2 cellular contexts compared by ENCODE assay signal in the genomic region with DNA sequence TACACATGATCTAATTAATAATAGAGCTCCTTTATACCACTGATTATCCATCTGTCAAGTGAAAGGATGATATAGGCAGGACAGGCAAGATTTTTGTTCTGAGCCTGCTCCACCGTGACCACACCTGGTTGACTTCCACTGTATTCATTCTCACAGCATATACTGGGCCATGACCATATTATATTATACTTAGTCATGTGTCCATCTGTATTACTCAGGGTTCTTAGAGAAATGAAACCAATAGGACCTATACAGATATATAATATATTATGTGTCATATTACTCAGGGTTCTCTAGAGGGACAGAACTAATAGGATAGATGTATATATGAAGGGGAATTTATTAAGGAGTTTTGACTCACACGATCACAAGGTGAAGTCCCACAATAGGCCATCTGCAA.
TF ChIP-seq lines count a peak whose summit lies in the region.

No MANE protein-coding gene starts in this region.

TF ChIP-seq in SK-N-SH, 30 proteins besides CTCF, POLR2A, EP300 and RAD21 (continued from another document):
- TF ChIP-seq, protein P1, sequence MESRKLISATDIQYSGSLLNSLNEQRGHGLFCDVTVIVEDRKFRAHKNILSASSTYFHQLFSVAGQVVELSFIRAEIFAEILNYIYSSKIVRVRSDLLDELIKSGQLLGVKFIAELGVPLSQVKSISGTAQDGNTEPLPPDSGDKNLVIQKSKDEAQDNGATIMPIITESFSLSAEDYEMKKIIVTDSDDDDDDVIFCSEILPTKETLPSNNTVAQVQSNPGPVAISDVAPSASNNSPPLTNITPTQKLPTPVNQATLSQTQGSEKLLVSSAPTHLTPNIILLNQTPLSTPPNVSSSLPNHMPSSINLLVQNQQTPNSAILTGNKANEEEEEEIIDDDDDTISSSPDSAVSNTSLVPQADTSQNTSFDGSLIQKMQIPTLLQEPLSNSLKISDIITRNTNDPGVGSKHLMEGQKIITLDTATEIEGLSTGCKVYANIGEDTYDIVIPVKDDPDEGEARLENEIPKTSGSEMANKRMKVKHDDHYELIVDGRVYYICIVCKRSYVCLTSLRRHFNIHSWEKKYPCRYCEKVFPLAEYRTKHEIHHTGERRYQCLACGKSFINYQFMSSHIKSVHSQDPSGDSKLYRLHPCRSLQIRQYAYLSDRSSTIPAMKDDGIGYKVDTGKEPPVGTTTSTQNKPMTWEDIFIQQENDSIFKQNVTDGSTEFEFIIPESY (IDR thresholded peaks at IDR 0.05; ENCODE audit: borderline replicate concordance, low read depth), result no peak
- no peak for TF ChIP-seq RXRA (IDR thresholded peaks at IDR 0.05; ENCODE audit: borderline replicate concordance, low read depth)
- TF ChIP-seq POLR2AphosphoS5 (IDR thresholded peaks at IDR 0.05; ENCODE audit: low read depth, low read length), result no peak
- TF ChIP-seq FOXM1 (IDR thresholded peaks at IDR 0.05; ENCODE audit: low read depth), result no peak
- no peak for TF ChIP-seq SMC3 (IDR thresholded peaks at IDR 0.05; ENCODE audit: low read depth, low read length)
- TF ChIP-seq EZH2phosphoT487 (IDR thresholded peaks at IDR 0.05; ENCODE audit: borderline replicate concordance, low read depth), result no peak
- no peak for TF ChIP-seq SIN3A (IDR thresholded peaks at IDR 0.05; ENCODE audit: borderline replicate concordance, low read depth, low read length)
- TF ChIP-seq MXI1 (IDR thresholded peaks at IDR 0.05; ENCODE audit: low read depth, low read length), result no peak
- TF ChIP-seq TEAD4 (IDR thresholded peaks at IDR 0.05; ENCODE audit: borderline replicate concordance, insufficient read depth), result no peak
- TF ChIP-seq MEF2A (IDR thresholded peaks at IDR 0.05; ENCODE audit: borderline replicate concordance, low read depth), result no peak
- TF ChIP-seq, protein P2, sequence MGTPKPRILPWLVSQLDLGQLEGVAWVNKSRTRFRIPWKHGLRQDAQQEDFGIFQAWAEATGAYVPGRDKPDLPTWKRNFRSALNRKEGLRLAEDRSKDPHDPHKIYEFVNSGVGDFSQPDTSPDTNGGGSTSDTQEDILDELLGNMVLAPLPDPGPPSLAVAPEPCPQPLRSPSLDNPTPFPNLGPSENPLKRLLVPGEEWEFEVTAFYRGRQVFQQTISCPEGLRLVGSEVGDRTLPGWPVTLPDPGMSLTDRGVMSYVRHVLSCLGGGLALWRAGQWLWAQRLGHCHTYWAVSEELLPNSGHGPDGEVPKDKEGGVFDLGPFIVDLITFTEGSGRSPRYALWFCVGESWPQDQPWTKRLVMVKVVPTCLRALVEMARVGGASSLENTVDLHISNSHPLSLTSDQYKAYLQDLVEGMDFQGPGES (IDR thresholded peaks at IDR 0.05; ENCODE audit: low read depth, low read length), result no peak
- no peak for TF ChIP-seq TAF1 (IDR thresholded peaks at IDR 0.05; ENCODE audit: borderline replicate concordance, low read depth, low read length)
- no peak for TF ChIP-seq TCF12 (IDR thresholded peaks at IDR 0.05)

TF ChIP-seq in SK-N-SH treated with all-trans-retinoic acid at 6 μM for 48 hours, 23 proteins besides CTCF, POLR2A, EP300 and RAD21 (continued from another document):
- TF ChIP-seq, protein P3, sequence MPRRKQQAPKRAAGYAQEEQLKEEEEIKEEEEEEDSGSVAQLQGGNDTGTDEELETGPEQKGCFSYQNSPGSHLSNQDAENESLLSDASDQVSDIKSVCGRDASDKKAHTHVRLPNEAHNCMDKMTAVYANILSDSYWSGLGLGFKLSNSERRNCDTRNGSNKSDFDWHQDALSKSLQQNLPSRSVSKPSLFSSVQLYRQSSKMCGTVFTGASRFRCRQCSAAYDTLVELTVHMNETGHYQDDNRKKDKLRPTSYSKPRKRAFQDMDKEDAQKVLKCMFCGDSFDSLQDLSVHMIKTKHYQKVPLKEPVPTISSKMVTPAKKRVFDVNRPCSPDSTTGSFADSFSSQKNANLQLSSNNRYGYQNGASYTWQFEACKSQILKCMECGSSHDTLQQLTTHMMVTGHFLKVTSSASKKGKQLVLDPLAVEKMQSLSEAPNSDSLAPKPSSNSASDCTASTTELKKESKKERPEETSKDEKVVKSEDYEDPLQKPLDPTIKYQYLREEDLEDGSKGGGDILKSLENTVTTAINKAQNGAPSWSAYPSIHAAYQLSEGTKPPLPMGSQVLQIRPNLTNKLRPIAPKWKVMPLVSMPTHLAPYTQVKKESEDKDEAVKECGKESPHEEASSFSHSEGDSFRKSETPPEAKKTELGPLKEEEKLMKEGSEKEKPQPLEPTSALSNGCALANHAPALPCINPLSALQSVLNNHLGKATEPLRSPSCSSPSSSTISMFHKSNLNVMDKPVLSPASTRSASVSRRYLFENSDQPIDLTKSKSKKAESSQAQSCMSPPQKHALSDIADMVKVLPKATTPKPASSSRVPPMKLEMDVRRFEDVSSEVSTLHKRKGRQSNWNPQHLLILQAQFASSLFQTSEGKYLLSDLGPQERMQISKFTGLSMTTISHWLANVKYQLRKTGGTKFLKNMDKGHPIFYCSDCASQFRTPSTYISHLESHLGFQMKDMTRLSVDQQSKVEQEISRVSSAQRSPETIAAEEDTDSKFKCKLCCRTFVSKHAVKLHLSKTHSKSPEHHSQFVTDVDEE (CRISPR knock-in tag; IDR thresholded peaks at IDR 0.05), result no peak
- TF ChIP-seq ZNF70 (CRISPR knock-in tag; IDR thresholded peaks at IDR 0.05) (no peak), ZFP30 (CRISPR knock-in tag; IDR thresholded peaks at IDR 0.05) (no peak), PPARA (CRISPR knock-in tag; IDR thresholded peaks at IDR 0.05; ENCODE audit: borderline replicate concordance) (no peak), ZFP3 (CRISPR knock-in tag; IDR thresholded peaks at IDR 0.05) (no peak), ZC3H10 (CRISPR knock-in tag; IDR thresholded peaks at IDR 0.05) (no peak), ARNTL (CRISPR knock-in tag; IDR thresholded peaks at IDR 0.05; ENCODE audit: borderline replicate concordance, low read depth) (no peak)
- TF ChIP-seq, protein P4, sequence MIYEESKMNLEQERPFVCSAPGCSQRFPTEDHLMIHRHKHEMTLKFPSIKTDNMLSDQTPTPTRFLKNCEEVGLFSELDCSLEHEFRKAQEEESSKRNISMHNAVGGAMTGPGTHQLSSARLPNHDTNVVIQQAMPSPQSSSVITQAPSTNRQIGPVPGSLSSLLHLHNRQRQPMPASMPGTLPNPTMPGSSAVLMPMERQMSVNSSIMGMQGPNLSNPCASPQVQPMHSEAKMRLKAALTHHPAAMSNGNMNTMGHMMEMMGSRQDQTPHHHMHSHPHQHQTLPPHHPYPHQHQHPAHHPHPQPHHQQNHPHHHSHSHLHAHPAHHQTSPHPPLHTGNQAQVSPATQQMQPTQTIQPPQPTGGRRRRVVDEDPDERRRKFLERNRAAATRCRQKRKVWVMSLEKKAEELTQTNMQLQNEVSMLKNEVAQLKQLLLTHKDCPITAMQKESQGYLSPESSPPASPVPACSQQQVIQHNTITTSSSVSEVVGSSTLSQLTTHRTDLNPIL (CRISPR knock-in tag; IDR thresholded peaks at IDR 0.05; ENCODE audit: low read depth), result no peak
